In the genomic region with DNA sequence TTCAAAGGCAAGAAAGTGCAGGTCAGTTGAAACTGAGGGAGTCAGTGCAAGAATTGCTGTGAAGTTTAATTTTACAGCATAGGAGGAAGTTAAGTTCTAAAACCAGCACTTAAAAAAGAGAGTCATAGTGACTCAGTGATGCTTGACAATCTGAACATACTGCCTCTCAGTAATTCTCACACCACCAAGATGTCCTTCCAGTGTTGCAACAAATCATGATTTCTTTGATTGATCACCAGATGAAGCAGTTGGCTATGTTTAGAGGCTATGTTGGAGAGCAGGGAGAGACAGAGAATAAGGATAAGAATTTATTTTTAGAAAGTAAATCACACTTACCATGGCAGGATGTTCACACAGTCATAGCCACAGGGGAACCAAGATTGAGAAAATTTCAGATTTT, we compare ENCODE assay signal across 12 cellular contexts. TPM values are rescaled to one million over a fixed set of nuclear protein-coding genes. Genes with fewer than 3 reads are reported as not detected.
A peak's percentile ranks its signal among the peaks of the same experiment; 100 is the strongest.
DNase-seq lines count a peak whose midpoint lies in the region; ATAC-seq and TF ChIP-seq lines count a peak whose summit lies in the region.
"Had no signal": no experiment of that assay in that cellular context is flagged by ENCODE, and none has a peak within 500 bp of the region (broad histone marks: within the 10 kb centered on the region; RNA-seq: fewer than 3 reads in every experiment).

No MANE protein-coding gene starts in this region.

- H3K27ac Mint-ChIP-seq in Calu3 (ENCODE audit: unreplicated experiment), result peak overlapping the region; percentile 41
- H3K27ac Mint-ChIP-seq in activated B cell treated with CpG ODN at 0.5 μM for 24 hours, result no peak overlapping the region
- H3K27ac Mint-ChIP-seq in CD14-positive monocyte, result peak overlapping the region in 1 of 7 donors; percentile 34

- H3K9me3 ChIP-seq in mucosa of rectum (ENCODE audit: control insufficient read depth in 2 of 2, low read length in 2 of 2) (no peaks in the 10 kb centered on the region), right atrium auricular region (no peaks in the 10 kb centered on the region), ovary (no peaks in the 10 kb centered on the region)
- H3K9me3 ChIP-seq: gastrocnemius medialis, thoracic aorta had no signal

- H3K36me3 ChIP-seq in mucosa of rectum (ENCODE audit: control insufficient read depth in 2 of 2, insufficient read depth in 2 of 2, low read length in 2 of 2), result peaks cover 0 to 6% of the 10 kb centered on the region in 2 donors
- H3K36me3 ChIP-seq in right atrium auricular region, result no peaks in the 10 kb centered on the region
- no peaks in the 10 kb centered on the region for H3K36me3 ChIP-seq in ovary
- H3K36me3 ChIP-seq: gastrocnemius medialis, thoracic aorta had no signal

- no peaks in the 10 kb centered on the region for H3K9me3 Mint-ChIP-seq in Calu3 (ENCODE audit: low read depth, unreplicated experiment)
- H3K9me3 Mint-ChIP-seq in activated B cell treated with CpG ODN at 0.5 μM for 24 hours, result no peaks in the 10 kb centered on the region
- H3K9me3 Mint-ChIP-seq in CD14-positive monocyte, result peaks cover 4 to 13% (median 6%) of the 10 kb centered on the region in 7 donors

- H3K4me3 Mint-ChIP-seq in Calu3 (ENCODE audit: low read depth, unreplicated experiment), result no peak overlapping the region
- H3K4me3 Mint-ChIP-seq in activated B cell treated with CpG ODN at 0.5 μM for 24 hours, result no peak overlapping the region
- H3K4me3 Mint-ChIP-seq in CD14-positive monocyte, result no peak overlapping the region

- CTCF ChIA-PET in Calu3 (lab: Charles Lee), result no interaction called here
- CTCF ChIA-PET in activated B cell treated with CpG ODN at 0.5 μM for 24 hours (lab: Charles Lee), result no interaction called here

- no peak for TF ChIP-seq POLR2A in ovary (IDR thresholded peaks at IDR 0.05)

- intact Hi-C loops in Calu3 (cut with micrococcal nuclease; ENCODE audit: unreplicated experiment), result no loop called here
- intact Hi-C loops in activated B cell treated with CpG ODN at 0.5 μM for 24 hours (cut with micrococcal nuclease), result no loop called here
- intact Hi-C loops in CD14-positive monocyte (cut with micrococcal nuclease), result no loop called here
- intact Hi-C loops in ovary (cut with DNase I), result no loop called here

- H3K36me3 Mint-ChIP-seq in Calu3 (ENCODE audit: insufficient read depth, unreplicated experiment) (peaks cover 10% of the 10 kb centered on the region), activated B cell treated with CpG ODN at 0.5 μM for 24 hours (ENCODE audit: low read depth) (peaks cover 1% of the 10 kb centered on the region), CD14-positive monocyte (no peaks in the 10 kb centered on the region)

- H3K4me1 Mint-ChIP-seq in Calu3 (ENCODE audit: low read depth, unreplicated experiment) (peaks cover 34% of the 10 kb centered on the region), activated B cell treated with CpG ODN at 0.5 μM for 24 hours (peaks cover 20% of the 10 kb centered on the region), CD14-positive monocyte (peaks cover 15% of the 10 kb centered on the region)

- TF ChIP-seq CTCF in Calu3 (IDR thresholded peaks at IDR 0.05; ENCODE audit: unreplicated experiment) (no peak), activated B cell treated with CpG ODN at 0.5 μM for 24 hours (IDR thresholded peaks at IDR 0.05) (no peak), CD14-positive monocyte (IDR thresholded peaks at IDR 0.05) (no peak), right atrium auricular region (IDR thresholded peaks at IDR 0.05) (no peak), ovary (IDR thresholded peaks at IDR 0.05) (no peak)

- no peaks in the 10 kb centered on the region for H3K27me3 ChIP-seq in mucosa of rectum (ENCODE audit: control insufficient read depth in 2 of 2, insufficient read depth in 2 of 2, low read length in 2 of 2)
- H3K27me3 ChIP-seq in right atrium auricular region, result no peaks in the 10 kb centered on the region
- no peaks in the 10 kb centered on the region for H3K27me3 ChIP-seq in ovary
- H3K27me3 ChIP-seq: gastrocnemius medialis had no signal

- no TSS peak for BruUV-seq in Calu3 (replicated peaks; lab: Mats Ljungman, UMichigan)

- no peak for TF ChIP-seq EP300 in ovary (IDR thresholded peaks at IDR 0.05)

- DNase-seq in Calu3, result no peak
- DNase-seq in activated B cell treated with CpG ODN at 0.5 μM for 24 hours, result no peak
- no peak for DNase-seq in CD14-positive monocyte (ENCODE audit: low spot score)
- DNase-seq in HT-29 (ENCODE audit: low spot score), result no peak
- no peak for DNase-seq in right atrium auricular region (ENCODE audit: low spot score)
- no peak for DNase-seq in ovary
- DNase-seq: activated gamma-delta T cell treated with Interleukin-2 at 50 U/mL for 16 hours, gastrocnemius medialis, NCI-H2081 treated with DMSO at 0.1 percent for 48 hours had no signal

- peak overlapping the region in 1 of 2 donors; percentile 35 for H3K9ac ChIP-seq in mucosa of rectum (ENCODE audit: low read depth in 1 of 2, low read length in 2 of 2)

- POLR2A ChIA-PET in activated B cell treated with CpG ODN at 0.5 μM for 24 hours (lab: Charles Lee), result no interaction called here

- no peaks in the 10 kb centered on the region for H3K27me3 Mint-ChIP-seq in Calu3 (ENCODE audit: unreplicated experiment)
- H3K27me3 Mint-ChIP-seq in activated B cell treated with CpG ODN at 0.5 μM for 24 hours, result no peaks in the 10 kb centered on the region
- peaks cover 5 to 20% (median 14%) of the 10 kb centered on the region in 3 donors for H3K27me3 Mint-ChIP-seq in CD14-positive monocyte (ENCODE audit: low read depth in 3 of 3)

- H3K4me1 ChIP-seq in mucosa of rectum (ENCODE audit: control insufficient read depth in 2 of 2, insufficient read depth in 2 of 2, low read length in 2 of 2) (peaks cover 21 to 37% of the 10 kb centered on the region in 2 donors), right atrium auricular region (peaks cover 0 to 10% of the 10 kb centered on the region in 2 donors), ovary (ENCODE audit: insufficient read depth) (no peaks in the 10 kb centered on the region)
- H3K4me1 ChIP-seq: gastrocnemius medialis had no signal

- H3K4me3 ChIP-seq in mucosa of rectum (ENCODE audit: low read length in 2 of 2) (no peak overlapping the region), right atrium auricular region (no peak overlapping the region), ovary (no peak overlapping the region)
- H3K4me3 ChIP-seq: gastrocnemius medialis, thoracic aorta had no signal

- peak; percentile 51 for ATAC-seq in GM21390 (IDR thresholded peaks at IDR 0.05; ENCODE audit: unreplicated experiment)
- peak; percentile 47 for ATAC-seq in activated B cell treated with CpG ODN at 0.5 μM for 24 hours (ENCODE audit: low read depth)
- ATAC-seq: gastrocnemius medialis had no signal

- H3K27ac ChIP-seq in mucosa of rectum (ENCODE audit: low read depth in 2 of 2, low read length in 2 of 2), result peak overlapping the region; percentile 43 to 95
- H3K27ac ChIP-seq in right atrium auricular region, result no peak overlapping the region
- H3K27ac ChIP-seq in ovary, result no peak overlapping the region
- H3K27ac ChIP-seq: gastrocnemius medialis, thoracic aorta had no signal

RNA-seq across cellular contexts. Expression of a gene that starts 13.2 kb away (rescaled TPM):
- total RNA-seq in Calu3 (2022) (35.5 and 49.6 TPM in 2 replicates), activated B cell treated with CpG ODN at 0.5 μM for 24 hours (5.1 and 5.5 TPM in 2 replicates), right atrium auricular region (10 to 100 TPM; 17.7 to 29.9 TPM), ovary (10 to 100 TPM; 30.4 to 57.5 (median 45.7) TPM)
- polyA plus RNA-seq in CD14-positive monocyte (under 1 TPM; 0.50 to 0.96 TPM), ovary (10 to 100 TPM in 1 of 2 donors, 1 to 10 TPM in 1; 9.5 to 17.9 TPM)
- 58.5 and 64.8 TPM in 2 replicates for total RNA-seq in HT-29 (2014; rRNA removed; shearing (Covaris generic))

Comparison
In these comparisons a context has a peak if more than half of its experiments do, and no peak if none do; other contexts are left out.
1. H3K27ac ChIP-seq: peak in mucosa of rectum (2 of 2); none in right atrium auricular region (0 of 2) and ovary (0 of 2).